Comparison of ENCODE assay signal across 1 cellular context in the genomic region with DNA sequence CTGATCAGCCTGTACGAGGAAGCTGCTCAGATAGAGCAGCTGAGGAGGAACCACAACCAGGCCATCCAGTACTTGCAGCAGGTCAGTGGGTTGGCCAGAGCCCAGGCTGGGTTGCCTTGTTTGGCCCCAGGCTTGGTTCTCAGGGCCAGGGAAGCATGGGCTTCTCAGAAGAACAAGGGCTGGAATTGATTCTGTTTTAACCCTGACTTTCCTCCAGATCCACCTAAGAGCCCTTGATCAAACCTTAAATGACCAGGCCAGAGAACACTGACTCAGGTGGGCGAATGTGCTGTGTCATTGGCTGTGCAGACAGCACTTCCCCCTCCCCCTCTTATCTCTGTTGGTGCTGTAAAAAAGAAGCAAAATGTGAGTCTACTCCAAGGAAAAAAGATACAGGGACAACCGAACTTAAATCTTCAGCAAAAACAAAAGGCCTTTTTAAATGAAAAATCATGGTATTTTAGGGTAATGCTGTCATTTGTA.
TF ChIP-seq lines count a peak whose summit lies in the region.

No MANE protein-coding gene starts in this region.

TF ChIP-seq in K562, 482 proteins besides CTCF, POLR2A, EP300 and RAD21 (continued from another document and continues in another):
- no peak for TF ChIP-seq CBFA2T2 (conservative IDR thresholded peaks at IDR 0.05)
- peak; percentile 71 for TF ChIP-seq ZNF384 (IDR thresholded peaks at IDR 0.05; ENCODE audit: low read depth, low read length)
- 0 out of 2 replicates have a peak, but pooled peaks have one; percentile 52 for TF ChIP-seq TOE1 (IDR thresholded peaks at IDR 0.05; ENCODE audit: borderline replicate concordance)
- no peak for TF ChIP-seq TOE1 (CRISPR knock-in tag; IDR thresholded peaks at IDR 0.05; ENCODE audit: borderline replicate concordance, low read depth)
- TF ChIP-seq, protein P1, sequence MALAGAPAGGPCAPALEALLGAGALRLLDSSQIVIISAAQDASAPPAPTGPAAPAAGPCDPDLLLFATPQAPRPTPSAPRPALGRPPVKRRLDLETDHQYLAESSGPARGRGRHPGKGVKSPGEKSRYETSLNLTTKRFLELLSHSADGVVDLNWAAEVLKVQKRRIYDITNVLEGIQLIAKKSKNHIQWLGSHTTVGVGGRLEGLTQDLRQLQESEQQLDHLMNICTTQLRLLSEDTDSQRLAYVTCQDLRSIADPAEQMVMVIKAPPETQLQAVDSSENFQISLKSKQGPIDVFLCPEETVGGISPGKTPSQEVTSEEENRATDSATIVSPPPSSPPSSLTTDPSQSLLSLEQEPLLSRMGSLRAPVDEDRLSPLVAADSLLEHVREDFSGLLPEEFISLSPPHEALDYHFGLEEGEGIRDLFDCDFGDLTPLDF (CRISPR knock-in tag; IDR thresholded peaks at IDR 0.05) = 0 out of 2 replicates have a peak, but pooled peaks have one; percentile 28
- TF ChIP-seq RCOR1 (IDR thresholded peaks at IDR 0.05; ENCODE audit: borderline replicate concordance in 1 of 2, low read depth in 2 of 2, low read length in 2 of 2) = 0 out of 4 replicates have a peak, but pooled peaks of 1 of the 2 experiments have one; percentile 57
- TF ChIP-seq, protein P2, sequence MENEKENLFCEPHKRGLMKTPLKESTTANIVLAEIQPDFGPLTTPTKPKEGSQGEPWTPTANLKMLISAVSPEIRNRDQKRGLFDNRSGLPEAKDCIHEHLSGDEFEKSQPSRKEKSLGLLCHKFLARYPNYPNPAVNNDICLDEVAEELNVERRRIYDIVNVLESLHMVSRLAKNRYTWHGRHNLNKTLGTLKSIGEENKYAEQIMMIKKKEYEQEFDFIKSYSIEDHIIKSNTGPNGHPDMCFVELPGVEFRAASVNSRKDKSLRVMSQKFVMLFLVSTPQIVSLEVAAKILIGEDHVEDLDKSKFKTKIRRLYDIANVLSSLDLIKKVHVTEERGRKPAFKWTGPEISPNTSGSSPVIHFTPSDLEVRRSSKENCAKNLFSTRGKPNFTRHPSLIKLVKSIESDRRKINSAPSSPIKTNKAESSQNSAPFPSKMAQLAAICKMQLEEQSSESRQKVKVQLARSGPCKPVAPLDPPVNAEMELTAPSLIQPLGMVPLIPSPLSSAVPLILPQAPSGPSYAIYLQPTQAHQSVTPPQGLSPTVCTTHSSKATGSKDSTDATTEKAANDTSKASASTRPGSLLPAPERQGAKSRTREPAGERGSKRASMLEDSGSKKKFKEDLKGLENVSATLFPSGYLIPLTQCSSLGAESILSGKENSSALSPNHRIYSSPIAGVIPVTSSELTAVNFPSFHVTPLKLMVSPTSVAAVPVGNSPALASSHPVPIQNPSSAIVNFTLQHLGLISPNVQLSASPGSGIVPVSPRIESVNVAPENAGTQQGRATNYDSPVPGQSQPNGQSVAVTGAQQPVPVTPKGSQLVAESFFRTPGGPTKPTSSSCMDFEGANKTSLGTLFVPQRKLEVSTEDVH (IDR thresholded peaks at IDR 0.05; ENCODE audit: low read depth, partially characterized antibody) = peak; percentile 61
- TF ChIP-seq NR2C2 (CRISPR knock-in tag; IDR thresholded peaks at IDR 0.05) = no peak
- peak; percentile 69 for TF ChIP-seq NR2C2 (tag; IDR thresholded peaks at IDR 0.05)
- no peak for TF ChIP-seq KAT2B (IDR thresholded peaks at IDR 0.05; ENCODE audit: low read depth, low read length)
- TF ChIP-seq EP400 (IDR thresholded peaks at IDR 0.05) = peak; percentile 73
- 0 out of 2 replicates have a peak, but pooled peaks have one; percentile 17 for TF ChIP-seq SMAD3 (CRISPR knock-in tag; conservative IDR thresholded peaks at IDR 0.05)
- TF ChIP-seq ZNF408 (CRISPR knock-in tag; IDR thresholded peaks at IDR 0.05; ENCODE audit: low read depth) = no peak
- TF ChIP-seq HMG20A (CRISPR knock-in tag; conservative IDR thresholded peaks at IDR 0.05) = no peak
- no peak for TF ChIP-seq PCBP2 (IDR thresholded peaks at IDR 0.05; ENCODE audit: low read depth, low read length, poor library complexity, severe bottlenecking)
- TF ChIP-seq, protein P3, sequence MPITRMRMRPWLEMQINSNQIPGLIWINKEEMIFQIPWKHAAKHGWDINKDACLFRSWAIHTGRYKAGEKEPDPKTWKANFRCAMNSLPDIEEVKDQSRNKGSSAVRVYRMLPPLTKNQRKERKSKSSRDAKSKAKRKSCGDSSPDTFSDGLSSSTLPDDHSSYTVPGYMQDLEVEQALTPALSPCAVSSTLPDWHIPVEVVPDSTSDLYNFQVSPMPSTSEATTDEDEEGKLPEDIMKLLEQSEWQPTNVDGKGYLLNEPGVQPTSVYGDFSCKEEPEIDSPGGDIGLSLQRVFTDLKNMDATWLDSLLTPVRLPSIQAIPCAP (CRISPR knock-in tag; IDR thresholded peaks at IDR 0.05; ENCODE audit: borderline replicate concordance) = no peak
- TF ChIP-seq HNRNPLL (IDR thresholded peaks at IDR 0.05; ENCODE audit: low read depth, low read length, poor library complexity, severe bottlenecking) = peak; percentile 44
- TF ChIP-seq, protein P4, sequence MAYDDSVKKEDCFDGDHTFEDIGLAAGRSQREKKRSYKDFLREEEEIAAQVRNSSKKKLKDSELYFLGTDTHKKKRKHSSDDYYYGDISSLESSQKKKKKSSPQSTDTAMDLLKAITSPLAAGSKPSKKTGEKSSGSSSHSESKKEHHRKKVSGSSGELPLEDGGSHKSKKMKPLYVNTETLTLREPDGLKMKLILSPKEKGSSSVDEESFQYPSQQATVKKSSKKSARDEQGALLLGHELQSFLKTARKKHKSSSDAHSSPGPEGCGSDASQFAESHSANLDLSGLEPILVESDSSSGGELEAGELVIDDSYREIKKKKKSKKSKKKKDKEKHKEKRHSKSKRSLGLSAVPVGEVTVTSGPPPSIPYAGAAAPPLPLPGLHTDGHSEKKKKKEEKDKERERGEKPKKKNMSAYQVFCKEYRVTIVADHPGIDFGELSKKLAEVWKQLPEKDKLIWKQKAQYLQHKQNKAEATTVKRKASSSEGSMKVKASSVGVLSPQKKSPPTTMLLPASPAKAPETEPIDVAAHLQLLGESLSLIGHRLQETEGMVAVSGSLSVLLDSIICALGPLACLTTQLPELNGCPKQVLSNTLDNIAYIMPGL (CRISPR knock-in tag; IDR thresholded peaks at IDR 0.05) = no peak
- TF ChIP-seq TEAD1 (CRISPR knock-in tag; IDR thresholded peaks at IDR 0.05) = 0 out of 4 replicates have a peak, but pooled peaks of 1 of the 2 experiments have one; percentile 9
- TF ChIP-seq HCFC1 (IDR thresholded peaks at IDR 0.05; ENCODE audit: low read depth, low read length) = 0 out of 2 replicates have a peak, but pooled peaks have one; percentile 18
- TF ChIP-seq, protein P5, sequence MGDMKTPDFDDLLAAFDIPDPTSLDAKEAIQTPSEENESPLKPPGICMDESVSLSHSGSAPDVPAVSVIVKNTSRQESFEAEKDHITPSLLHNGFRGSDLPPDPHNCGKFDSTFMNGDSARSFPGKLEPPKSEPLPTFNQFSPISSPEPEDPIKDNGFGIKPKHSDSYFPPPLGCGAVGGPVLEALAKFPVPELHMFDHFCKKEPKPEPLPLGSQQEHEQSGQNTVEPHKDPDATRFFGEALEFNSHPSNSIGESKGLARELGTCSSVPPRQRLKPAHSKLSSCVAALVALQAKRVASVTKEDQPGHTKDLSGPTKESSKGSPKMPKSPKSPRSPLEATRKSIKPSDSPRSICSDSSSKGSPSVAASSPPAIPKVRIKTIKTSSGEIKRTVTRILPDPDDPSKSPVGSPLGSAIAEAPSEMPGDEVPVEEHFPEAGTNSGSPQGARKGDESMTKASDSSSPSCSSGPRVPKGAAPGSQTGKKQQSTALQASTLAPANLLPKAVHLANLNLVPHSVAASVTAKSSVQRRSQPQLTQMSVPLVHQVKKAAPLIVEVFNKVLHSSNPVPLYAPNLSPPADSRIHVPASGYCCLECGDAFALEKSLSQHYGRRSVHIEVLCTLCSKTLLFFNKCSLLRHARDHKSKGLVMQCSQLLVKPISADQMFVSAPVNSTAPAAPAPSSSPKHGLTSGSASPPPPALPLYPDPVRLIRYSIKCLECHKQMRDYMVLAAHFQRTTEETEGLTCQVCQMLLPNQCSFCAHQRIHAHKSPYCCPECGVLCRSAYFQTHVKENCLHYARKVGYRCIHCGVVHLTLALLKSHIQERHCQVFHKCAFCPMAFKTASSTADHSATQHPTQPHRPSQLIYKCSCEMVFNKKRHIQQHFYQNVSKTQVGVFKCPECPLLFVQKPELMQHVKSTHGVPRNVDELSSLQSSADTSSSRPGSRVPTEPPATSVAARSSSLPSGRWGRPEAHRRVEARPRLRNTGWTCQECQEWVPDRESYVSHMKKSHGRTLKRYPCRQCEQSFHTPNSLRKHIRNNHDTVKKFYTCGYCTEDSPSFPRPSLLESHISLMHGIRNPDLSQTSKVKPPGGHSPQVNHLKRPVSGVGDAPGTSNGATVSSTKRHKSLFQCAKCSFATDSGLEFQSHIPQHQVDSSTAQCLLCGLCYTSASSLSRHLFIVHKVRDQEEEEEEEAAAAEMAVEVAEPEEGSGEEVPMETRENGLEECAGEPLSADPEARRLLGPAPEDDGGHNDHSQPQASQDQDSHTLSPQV (IDR thresholded peaks at IDR 0.05) = peak; percentile 98
- peak; percentile 39; the same call in 1 of the 2 replicates for TF ChIP-seq GATAD2A (IDR thresholded peaks at IDR 0.05)
- peak in 1 of 2 experiments; percentile 47; a peak in 1 of 4 replicates for TF ChIP-seq HDAC1 (IDR thresholded peaks at IDR 0.05)
- TF ChIP-seq CTBP1 (IDR thresholded peaks at IDR 0.05; ENCODE audit: borderline replicate concordance) = peak; percentile 80
- TF ChIP-seq, protein P6, sequence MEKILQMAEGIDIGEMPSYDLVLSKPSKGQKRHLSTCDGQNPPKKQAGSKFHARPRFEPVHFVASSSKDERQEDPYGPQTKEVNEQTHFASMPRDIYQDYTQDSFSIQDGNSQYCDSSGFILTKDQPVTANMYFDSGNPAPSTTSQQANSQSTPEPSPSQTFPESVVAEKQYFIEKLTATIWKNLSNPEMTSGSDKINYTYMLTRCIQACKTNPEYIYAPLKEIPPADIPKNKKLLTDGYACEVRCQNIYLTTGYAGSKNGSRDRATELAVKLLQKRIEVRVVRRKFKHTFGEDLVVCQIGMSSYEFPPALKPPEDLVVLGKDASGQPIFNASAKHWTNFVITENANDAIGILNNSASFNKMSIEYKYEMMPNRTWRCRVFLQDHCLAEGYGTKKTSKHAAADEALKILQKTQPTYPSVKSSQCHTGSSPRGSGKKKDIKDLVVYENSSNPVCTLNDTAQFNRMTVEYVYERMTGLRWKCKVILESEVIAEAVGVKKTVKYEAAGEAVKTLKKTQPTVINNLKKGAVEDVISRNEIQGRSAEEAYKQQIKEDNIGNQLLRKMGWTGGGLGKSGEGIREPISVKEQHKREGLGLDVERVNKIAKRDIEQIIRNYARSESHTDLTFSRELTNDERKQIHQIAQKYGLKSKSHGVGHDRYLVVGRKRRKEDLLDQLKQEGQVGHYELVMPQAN (IDR thresholded peaks at IDR 0.05; ENCODE audit: borderline replicate concordance) = no peak
- no peak for TF ChIP-seq SLC30A9 (CRISPR knock-in tag; IDR thresholded peaks at IDR 0.05)
- peak; percentile 71; the same call in 1 of the 2 replicates for TF ChIP-seq NBN (IDR thresholded peaks at IDR 0.05; ENCODE audit: low read depth)
- no peak for TF ChIP-seq ZNF140 (CRISPR knock-in tag; IDR thresholded peaks at IDR 0.05)
- no peak; the same call in 1 of the 2 replicates for TF ChIP-seq HEY1 (CRISPR knock-in tag; IDR thresholded peaks at IDR 0.05; ENCODE audit: borderline replicate concordance)
- TF ChIP-seq DPF2 (IDR thresholded peaks at IDR 0.05) = peak; percentile 97
- TF ChIP-seq L3MBTL2 (IDR thresholded peaks at IDR 0.05) = peak; percentile 58; the same call in 1 of the 2 replicates
- peak; percentile 62; the same call in 1 of the 2 replicates for TF ChIP-seq THRAP3 (IDR thresholded peaks at IDR 0.05; ENCODE audit: borderline replicate concordance)
- TF ChIP-seq ZNF644 (tag; IDR thresholded peaks at IDR 0.05; ENCODE audit: low read depth) = peak; percentile 75; the same call in 1 of the 2 replicates
- no peak for TF ChIP-seq ZNF778 (CRISPR knock-in tag; IDR thresholded peaks at IDR 0.05)
- TF ChIP-seq PHF8 (IDR thresholded peaks at IDR 0.05; ENCODE audit: borderline replicate concordance, low read length) = peak; percentile 54; the same call in 1 of the 2 replicates
- TF ChIP-seq E2F3 (CRISPR knock-in tag; IDR thresholded peaks at IDR 0.05) = no peak
- peak; percentile 55 for TF ChIP-seq CBFA2T3 (IDR thresholded peaks at IDR 0.05)
- TF ChIP-seq NCOA6 (IDR thresholded peaks at IDR 0.05) = peak; percentile 50
- 0 out of 2 replicates have a peak, but pooled peaks have one; percentile 60 for TF ChIP-seq FOSL1 (tag; conservative IDR thresholded peaks at IDR 0.05)
- TF ChIP-seq TAF9B (IDR thresholded peaks at IDR 0.05; ENCODE audit: partially characterized antibody) = peak; percentile 71
- peak; percentile 93 for TF ChIP-seq SPI1 (IDR thresholded peaks at IDR 0.05; ENCODE audit: borderline replicate concordance, low read depth, low read length)
- TF ChIP-seq ZFPM2 (CRISPR knock-in tag; IDR thresholded peaks at IDR 0.05) = no peak
- TF ChIP-seq MED1 (CRISPR knock-in tag; IDR thresholded peaks at IDR 0.05; ENCODE audit: borderline replicate concordance) = no peak
- no peak for TF ChIP-seq MIER1 (IDR thresholded peaks at IDR 0.05; ENCODE audit: low read depth)
- peak; percentile 93 for TF ChIP-seq SMARCE1 (IDR thresholded peaks at IDR 0.05)
- TF ChIP-seq BACH1 (tag; IDR thresholded peaks at IDR 0.05) = peak; percentile 95
- TF ChIP-seq PYGO2 (tag; IDR thresholded peaks at IDR 0.05) = no peak
- no peak for TF ChIP-seq KHSRP (IDR thresholded peaks at IDR 0.05)
- TF ChIP-seq MEF2D (tag; conservative IDR thresholded peaks at IDR 0.05; ENCODE audit: low read depth) = peak; percentile 72; the same call in 1 of the 2 replicates
- TF ChIP-seq DNMT1 (IDR thresholded peaks at IDR 0.05) = no peak
- TF ChIP-seq TCF3 (CRISPR knock-in tag; IDR thresholded peaks at IDR 0.05) = no peak
- no peak for TF ChIP-seq ZBTB8A (IDR thresholded peaks at IDR 0.05; ENCODE audit: partially characterized antibody)
- no peak for TF ChIP-seq COPS2 (conservative IDR thresholded peaks at IDR 0.05)
- peak in 1 of 2 experiments; percentile 68; a peak in 1 of 3 replicates for TF ChIP-seq CBX3 (IDR thresholded peaks at IDR 0.05; ENCODE audit: borderline replicate concordance in 1 of 2, low read length in 2 of 2)
- TF ChIP-seq JUND (IDR thresholded peaks at IDR 0.05; ENCODE audit: borderline replicate concordance, low read depth, low read length) = peak; percentile 81
- TF ChIP-seq JUND (tag; IDR thresholded peaks at IDR 0.05; ENCODE audit: borderline replicate concordance, low read depth, low read length) = peak; percentile 80; the same call in 2 of the 3 replicates
- TF ChIP-seq POLR2B (IDR thresholded peaks at IDR 0.05; ENCODE audit: low read depth, partially characterized antibody) = peak; percentile 55
- TF ChIP-seq, protein P7, sequence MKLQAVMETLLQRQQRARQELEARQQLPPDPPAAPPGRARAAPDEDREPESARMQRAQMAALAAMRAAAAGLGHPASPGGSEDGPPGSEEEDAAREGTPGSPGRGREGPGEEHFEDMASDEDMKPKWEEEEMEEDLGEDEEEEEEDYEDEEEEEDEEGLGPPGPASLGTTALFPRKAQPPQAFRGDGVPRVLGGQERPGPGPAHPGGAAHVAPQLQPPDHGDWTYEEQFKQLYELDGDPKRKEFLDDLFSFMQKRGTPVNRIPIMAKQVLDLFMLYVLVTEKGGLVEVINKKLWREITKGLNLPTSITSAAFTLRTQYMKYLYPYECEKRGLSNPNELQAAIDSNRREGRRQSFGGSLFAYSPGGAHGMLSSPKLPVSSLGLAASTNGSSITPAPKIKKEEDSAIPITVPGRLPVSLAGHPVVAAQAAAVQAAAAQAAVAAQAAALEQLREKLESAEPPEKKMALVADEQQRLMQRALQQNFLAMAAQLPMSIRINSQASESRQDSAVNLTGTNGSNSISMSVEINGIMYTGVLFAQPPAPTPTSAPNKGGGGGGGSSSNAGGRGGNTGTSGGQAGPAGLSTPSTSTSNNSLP (IDR thresholded peaks at IDR 0.05; ENCODE audit: borderline replicate concordance, low read depth, low read length) = no peak
- TF ChIP-seq DMBX1 (CRISPR knock-in tag; IDR thresholded peaks at IDR 0.05; ENCODE audit: borderline replicate concordance) = peak; percentile 87; the same call in 1 of the 2 replicates
